Comparison of ENCODE assay signal across 23 cellular contexts in the genomic region with DNA sequence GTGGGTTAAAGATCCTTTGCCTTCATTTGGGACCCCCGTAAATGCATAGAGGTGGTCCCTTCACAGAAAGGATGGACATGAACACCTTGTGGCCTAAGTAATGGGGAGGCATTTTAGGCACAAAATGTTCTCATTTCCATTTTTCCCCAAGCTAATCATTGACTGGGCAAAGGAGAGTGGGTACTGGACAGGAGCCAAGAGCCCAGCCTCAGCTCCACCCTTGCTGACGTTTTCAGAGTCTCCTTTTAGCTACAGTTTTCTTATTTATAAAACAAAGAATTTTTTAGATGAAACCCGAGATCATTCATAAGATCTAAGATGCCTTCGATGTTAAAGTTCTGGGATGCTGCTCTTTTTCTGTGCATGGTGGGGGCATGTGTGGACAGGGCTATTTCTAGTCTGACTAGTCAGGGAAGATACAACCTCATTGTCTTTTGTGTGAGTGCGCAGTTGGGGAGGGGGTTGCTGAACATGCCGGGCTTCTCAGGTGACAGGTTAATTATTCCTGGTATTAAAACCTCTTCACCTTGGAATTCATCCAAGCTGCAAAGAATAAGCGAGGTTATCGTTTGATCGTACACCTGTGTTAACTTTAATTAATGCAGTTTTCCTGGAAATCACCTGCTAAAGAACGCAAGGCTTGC. TPM values are rescaled to one million over a fixed set of nuclear protein-coding genes. Genes with fewer than 3 reads are reported as not detected.
DNase-seq lines count a peak whose midpoint lies in the region; FAIRE-seq and TF ChIP-seq lines count a peak whose summit lies in the region.
"Had no signal": no experiment of that assay in that cellular context is flagged by ENCODE, and none has a peak within 500 bp of the region (broad histone marks: within the 10 kb centered on the region; RNA-seq: fewer than 3 reads in every experiment).

No MANE protein-coding gene starts in this region.

- peaks cover 11% of the 10 kb centered on the region for H3K4me1 Mint-ChIP-seq in nephron
- H3K4me1 Mint-ChIP-seq: activated naive CD4-positive, alpha-beta T cell treated with anti-CD3 and anti-CD28 coated beads, Interleukin-2, amount 10 ng/mL, durations not matched to agents 7 days and 5 days had no signal

- no peak overlapping the region for H4K91ac ChIP-seq in mesenchymal stem cell (ENCODE audit: low read length)

- H3K18ac ChIP-seq in mesenchymal stem cell (ENCODE audit: low read depth in 1 of 2, low read length in 2 of 2): no peak overlapping the region

- no peaks in the 10 kb centered on the region for H3K79me1 ChIP-seq in mesenchymal stem cell (replicated peaks; ENCODE audit: low read length, poor library complexity, severe bottlenecking)

- no peaks in the 10 kb centered on the region for H3K9me3 Mint-ChIP-seq in nephron
- H3K9me3 Mint-ChIP-seq: activated naive CD4-positive, alpha-beta T cell treated with anti-CD3 and anti-CD28 coated beads, Interleukin-2, amount 10 ng/mL, durations not matched to agents 7 days and 5 days; activated T-cell treated with anti-CD3 and anti-CD28 coated beads, Interleukin-2, amount 50 U/mL, for 4 hours; naive thymus-derived CD8-positive, alpha-beta T cell; T-helper 1 cell treated with Interleukin-12 subunit alpha and Interleukin-12 subunit beta and Interleukin-4 antibody, amounts not matched to agents 30 μg/mL and 1 μg/mL, for 36 hours had no signal

- DNase-seq in DMS153 (lab: John Stamatoyannopoulos, UW) (peak; percentile 74), NCI-H2029 (lab: John Stamatoyannopoulos, UW) (peak; percentile 53), NCI-H748 treated with DMSO at 0.1 percent for 48 hours (lab: John Stamatoyannopoulos, UW) (peak; percentile 99), H54 (ENCODE audit: insufficient read length, low spot score) (no peak), mesenchymal stem cell (no peak), AG08396 (ENCODE audit: low spot score) (no peak)
- DNase-seq: activated CD4-positive, alpha-beta T cell treated with anti-CD3 and anti-CD28 coated beads for 48 hours; activated naive CD4-positive, alpha-beta T cell treated with anti-CD3 and anti-CD28 coated beads, Interleukin-2, amount 10 ng/mL, durations not matched to agents 7 days and 5 days; activated T-cell treated with anti-CD3 and anti-CD28 coated beads, Interleukin-2, amount 50 U/mL, for 4 hours; amygdala; C1 segment of cervical spinal cord; Calu3; effector CD8-positive, alpha-beta T cell; heart left ventricle; left ventricle myocardium inferior; naive thymus-derived CD8-positive, alpha-beta T cell; NCI-H1436 treated with DMSO at 0.1 percent for 48 hours; NCI-H510A; retina had no signal

- H2BK120ac ChIP-seq in mesenchymal stem cell (ENCODE audit: low read depth, low read length): no peak overlapping the region

- H3K4me3 Mint-ChIP-seq in nephron: peak overlapping the region in 2 of 3 experiments; percentile 2 to 35
- H3K4me3 Mint-ChIP-seq: activated naive CD4-positive, alpha-beta T cell treated with anti-CD3 and anti-CD28 coated beads, Interleukin-2, amount 10 ng/mL, durations not matched to agents 7 days and 5 days; activated T-cell treated with anti-CD3 and anti-CD28 coated beads, Interleukin-2, amount 50 U/mL, for 4 hours; naive thymus-derived CD8-positive, alpha-beta T cell; T-helper 1 cell treated with Interleukin-12 subunit alpha and Interleukin-12 subunit beta and Interleukin-4 antibody, amounts not matched to agents 30 μg/mL and 1 μg/mL, for 36 hours had no signal

- no peak overlapping the region for H2BK12ac ChIP-seq in mesenchymal stem cell (ENCODE audit: low read length in 2 of 2)

- no peak overlapping the region for H3K4me2 ChIP-seq in mesenchymal stem cell (ENCODE audit: low read length, poor library complexity, severe bottlenecking)

- no peak overlapping the region for H3K23ac ChIP-seq in mesenchymal stem cell (ENCODE audit: low read length in 2 of 2)

- no peak overlapping the region for H2AFZ ChIP-seq in mesenchymal stem cell (ENCODE audit: low read depth, low read length)

- no peak overlapping the region for H2AK5ac ChIP-seq in mesenchymal stem cell (ENCODE audit: low read length, severe bottlenecking)

- no peak overlapping the region for H2BK5ac ChIP-seq in mesenchymal stem cell (ENCODE audit: low read depth, low read length, poor library complexity, severe bottlenecking)

- no peaks in the 10 kb centered on the region for H3K9me3 ChIP-seq in mesenchymal stem cell (ENCODE audit: control insufficient read depth, low read length)
- H3K9me3 ChIP-seq: heart left ventricle, left ventricle myocardium inferior had no signal

- H3K14ac ChIP-seq in mesenchymal stem cell (ENCODE audit: low read length in 2 of 2): no peak overlapping the region

- no peak overlapping the region for H3K4me3 ChIP-seq in mesenchymal stem cell (ENCODE audit: insufficient read depth in 1 of 2, low read depth in 1 of 2, low read length in 2 of 2)
- H3K4me3 ChIP-seq: heart left ventricle, left ventricle myocardium inferior had no signal

- H4K8ac ChIP-seq in mesenchymal stem cell (ENCODE audit: low read length): no peak overlapping the region

- peaks cover 3% of the 10 kb centered on the region in 2 experiments for H3K36me3 ChIP-seq in mesenchymal stem cell (ENCODE audit: control insufficient read depth in 1 of 2, insufficient read depth in 2 of 2, low read depth in 1 of 2, low read length in 2 of 2)
- H3K36me3 ChIP-seq: heart left ventricle, left ventricle myocardium inferior had no signal

- H3K4ac ChIP-seq in mesenchymal stem cell (ENCODE audit: low read depth in 1 of 2, low read length in 2 of 2): no peak overlapping the region

- TF ChIP-seq CTCF in nephron (IDR thresholded peaks at IDR 0.05; ENCODE audit: unreplicated experiment in 3 of 3): no peak

- H3K27ac ChIP-seq in mesenchymal stem cell (ENCODE audit: low read length, poor library complexity, severe bottlenecking): no peak overlapping the region
- H3K27ac ChIP-seq: heart left ventricle, left ventricle myocardium inferior had no signal

- H3K27ac Mint-ChIP-seq in nephron: peak overlapping the region; percentile 77 to 84 (median 79)
- H3K27ac Mint-ChIP-seq: activated naive CD4-positive, alpha-beta T cell treated with anti-CD3 and anti-CD28 coated beads, Interleukin-2, amount 10 ng/mL, durations not matched to agents 7 days and 5 days; naive thymus-derived CD8-positive, alpha-beta T cell; T-helper 1 cell treated with Interleukin-12 subunit alpha and Interleukin-12 subunit beta and Interleukin-4 antibody, amounts not matched to agents 30 μg/mL and 1 μg/mL, for 36 hours had no signal

- TF ChIP-seq POLR2A in H54 (IDR thresholded peaks at IDR 0.05; ENCODE audit: low read depth, low read length): no peak

- no peak overlapping the region for H2BK15ac ChIP-seq in mesenchymal stem cell (ENCODE audit: low read depth, poor library complexity, severe bottlenecking)

- peaks cover 13% of the 10 kb centered on the region for H3K4me1 ChIP-seq in mesenchymal stem cell (ENCODE audit: control insufficient read depth, insufficient read depth, low read depth, low read length)
- H3K4me1 ChIP-seq: heart left ventricle, left ventricle myocardium inferior had no signal

- 82% methylated on average over 7 of the region's 10 CpGs for WGBS in mesenchymal stem cell

- FAIRE-seq in H54 (lab: Jason Lieb, UNC): no peak
- FAIRE-seq: bronchial epithelial cell, colon had no signal

- H3K27me3 ChIP-seq in mesenchymal stem cell (ENCODE audit: control insufficient read depth in 1 of 2, insufficient read depth in 1 of 2, low read length in 2 of 2): no peaks in the 10 kb centered on the region

- H3K27me3 Mint-ChIP-seq in nephron (ENCODE audit: low read depth): peaks cover 9% of the 10 kb centered on the region

- no peak overlapping the region for H3K9ac ChIP-seq in mesenchymal stem cell (ENCODE audit: low read length)

- H3K36me3 Mint-ChIP-seq in nephron (ENCODE audit: low read depth): peaks cover 26% of the 10 kb centered on the region
- H3K36me3 Mint-ChIP-seq: activated naive CD4-positive, alpha-beta T cell treated with anti-CD3 and anti-CD28 coated beads, Interleukin-2, amount 10 ng/mL, durations not matched to agents 7 days and 5 days; naive thymus-derived CD8-positive, alpha-beta T cell had no signal

RNA-seq across cellular contexts. Expression of a gene that starts 48.4 kb away (rescaled TPM):
- not detected for polyA plus RNA-seq in mesenchymal stem cell (2013, experiment 1 of 2)
- polyA plus RNA-seq in mesenchymal stem cell (2013, experiment 2 of 2): not detected
- polyA plus RNA-seq: heart left ventricle; naive thymus-derived CD8-positive, alpha-beta T cell had no signal

Comparison
In these comparisons a context has a peak if more than half of its experiments do, and no peak if none do; other contexts are left out.
1. DNase-seq: peak in DMS153 (single experiment), NCI-H2029 (single experiment) and NCI-H748 treated with DMSO at 0.1 percent for 48 hours (single experiment); none in H54 (single experiment), mesenchymal stem cell (single experiment) and AG08396 (single experiment).